Comparison of ENCODE assay signal across 8 cellular contexts in the genomic region with DNA sequence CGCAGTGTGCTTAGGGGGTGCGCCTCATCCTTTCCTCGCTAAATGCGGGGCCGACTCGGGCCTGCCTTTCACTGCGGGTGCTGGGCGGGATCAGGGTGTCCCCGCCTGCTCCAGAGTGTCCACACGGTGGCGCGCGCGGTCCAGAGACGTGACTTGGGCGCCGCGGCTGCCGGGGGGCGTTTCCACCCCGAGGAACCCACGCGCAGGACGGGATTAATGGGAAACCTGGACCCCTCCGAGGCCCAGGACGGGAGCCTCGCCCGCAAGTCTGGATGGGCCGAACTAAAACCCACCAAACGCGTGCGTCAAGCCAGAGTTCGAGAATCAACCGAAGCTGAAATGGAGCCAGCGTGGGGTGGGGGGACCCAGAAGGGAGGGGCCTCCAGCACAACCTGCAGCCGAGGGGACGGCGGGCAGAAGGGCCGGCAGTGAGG.
DNase-seq lines count a peak whose midpoint lies in the region; ATAC-seq, FAIRE-seq and TF ChIP-seq lines count a peak whose summit lies in the region.

No MANE protein-coding gene starts in this region.

- peaks cover 23% of the 10 kb centered on the region for H3K4me1 ChIP-seq in endothelial cell of umbilical vein (ENCODE audit: control insufficient read depth, extremely low read depth, insufficient read depth, low read length)

- BruUV-seq in endothelial cell of umbilical vein (replicated peaks; lab: Mats Ljungman, UMichigan): no TSS peak

- DNase-seq in NOMO-1 treated with DMSO at 0.1 percent for 48 hours (lab: John Stamatoyannopoulos, UW; ENCODE audit: unreplicated experiment) (peak; percentile 62), endothelial cell of umbilical vein (ENCODE audit: low read depth, low spot score) (peak; percentile 58), midbrain (lab: John Stamatoyannopoulos, UW) (peak; percentile 83)
- peak; percentile 97 for DNase-seq in activated CD8-positive, alpha-beta memory T cell treated with anti-CD3 and anti-CD28 coated beads, Interleukin-2, amount 50 U/mL, for 48 hours
- peak; percentile 65 to 66 for DNase-seq in stimulated activated CD8-positive, alpha-beta memory T cell treated with anti-CD3 and anti-CD28 coated beads, Interleukin-15, amount 100 ng/mL, for 4 hours (ENCODE audit: low read depth in 2 of 2)

- ATAC-seq in HG03432 (IDR thresholded peaks at IDR 0.05; ENCODE audit: unreplicated experiment): peak; percentile 67
- no peak for ATAC-seq in GM21528 (IDR thresholded peaks at IDR 0.05; ENCODE audit: low FRiP score, unreplicated experiment)

- CTCF ChIA-PET in endothelial cell of umbilical vein (lab: Charles Lee): interaction anchor here (0.9 to 7.8 kb wide), 25 partner anchors 12 to 1032 kb away, joined by 3 to 150 read pairs (median 4); a partner anchor contains a TSS

- no peaks in the 10 kb centered on the region for H3K36me3 ChIP-seq in endothelial cell of umbilical vein (ENCODE audit: control insufficient read depth in 2 of 2, extremely low read depth in 1 of 2, insufficient read depth in 2 of 2, low read length in 2 of 2)

- H3K9me3 ChIP-seq in endothelial cell of umbilical vein (replicated peaks; ENCODE audit: control insufficient read depth, insufficient read depth, low read length): no peaks in the 10 kb centered on the region

- H3K4me2 ChIP-seq in endothelial cell of umbilical vein (ENCODE audit: insufficient read depth, low read length): peak overlapping the region; percentile 88

- H3K9me1 ChIP-seq in endothelial cell of umbilical vein (replicated peaks; ENCODE audit: control insufficient read depth, extremely low read depth, insufficient read depth, low read length): no peaks in the 10 kb centered on the region

- H3K4me3 ChIP-seq in GM08714 (ENCODE audit: low read length) (peak overlapping the region; percentile 51; the same call in 1 of the 2 replicates), endothelial cell of umbilical vein (replicated peaks in 1 of 3; ENCODE audit: insufficient read depth in 1 of 3, low read depth in 1 of 3, low read length in 3 of 3) (peak overlapping the region; percentile 36 to 81 (median 67))

- no peaks in the 10 kb centered on the region for H3K79me2 ChIP-seq in endothelial cell of umbilical vein (ENCODE audit: control insufficient read depth, insufficient read depth, low read length)

- no peak for TF ChIP-seq POLR2A in endothelial cell of umbilical vein (IDR thresholded peaks at IDR 0.05; ENCODE audit: low read depth, low read length)

- intact Hi-C loops in endothelial cell of umbilical vein (cut with micrococcal nuclease): loop anchor here (1.0 to 5.0 kb wide), 7 partner anchors 73 to 1013 kb away; a partner anchor contains a TSS

- TF ChIP-seq CTCF in endothelial cell of umbilical vein (IDR thresholded peaks at IDR 0.05; ENCODE audit: extremely low read depth in 1 of 2, insufficient read depth in 1 of 2, low read depth in 1 of 2, low read length in 2 of 2): peak; percentile 79 to 97

- dilution Hi-C loops in endothelial cell of umbilical vein (cut with MboI; ENCODE audit: extremely low pct_ligation_motif_present, low sequenced_read_pairs): no loop called here

- H3K9ac ChIP-seq in endothelial cell of umbilical vein (replicated peaks; ENCODE audit: extremely low read depth, insufficient read depth, low read length): peak overlapping the region; percentile 57

- peak; percentile 74 for FAIRE-seq in endothelial cell of umbilical vein (lab: Jason Lieb, UNC)

- peaks cover 2 to 3% of the 10 kb centered on the region in 2 experiments for H3K27me3 ChIP-seq in endothelial cell of umbilical vein (ENCODE audit: control insufficient read depth in 2 of 2, insufficient read depth in 2 of 2, low read length in 2 of 2)

- peak overlapping the region; percentile 77 for H3K27ac ChIP-seq in endothelial cell of umbilical vein (ENCODE audit: insufficient read depth, low read depth, low read length)

- H2AFZ ChIP-seq in endothelial cell of umbilical vein (ENCODE audit: low read depth, low read length): peak overlapping the region; percentile 92

- POLR2A ChIA-PET in endothelial cell of umbilical vein (lab: Charles Lee): interaction anchor here (0.6 to 1.6 kb wide), 3 partner anchors 181 to 304 kb away, joined by 4 to 5 read pairs (median 4); no protein-coding TSS in a partner anchor

- no peaks in the 10 kb centered on the region for H4K20me1 ChIP-seq in endothelial cell of umbilical vein (replicated peaks; ENCODE audit: control insufficient read depth, extremely low read depth, insufficient read depth, low read length)

TF ChIP-seq in endothelial cell of umbilical vein, 7 proteins besides CTCF, POLR2A, EP300 and RAD21:
- no peak for TF ChIP-seq GATA2 (IDR thresholded peaks at IDR 0.05; ENCODE audit: insufficient read depth, insufficient read length, low read depth, low read length)
- TF ChIP-seq, protein P1, sequence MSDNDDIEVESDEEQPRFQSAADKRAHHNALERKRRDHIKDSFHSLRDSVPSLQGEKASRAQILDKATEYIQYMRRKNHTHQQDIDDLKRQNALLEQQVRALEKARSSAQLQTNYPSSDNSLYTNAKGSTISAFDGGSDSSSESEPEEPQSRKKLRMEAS (IDR thresholded peaks at IDR 0.05; ENCODE audit: insufficient read depth, insufficient read length): peak; percentile 8
